In genomic region chr6:141491684-141492083, GRCh38 we compare ENCODE assay signal across 18 cellular contexts.
DNase-seq lines count a peak whose midpoint lies in the region; ATAC-seq, FAIRE-seq and TF ChIP-seq lines count a peak whose summit lies in the region.
"Had no signal": no experiment of that assay in that cellular context is flagged by ENCODE, and none has a peak within 500 bp of the region (broad histone marks: within the 10 kb centered on the region; RNA-seq: fewer than 3 reads in every experiment).

No MANE protein-coding gene starts in this region.

- peak overlapping the region in 1 of 2 experiments; percentile 8; a peak in 1 of 4 replicates for H3K4me3 ChIP-seq in SK-N-SH (ENCODE audit: low read depth in 2 of 2, low read length in 1 of 2)
- no peak overlapping the region for H3K4me3 ChIP-seq in IMR-90 (ENCODE audit: insufficient read depth, low read depth, low read length)
- H3K4me3 ChIP-seq in K562 = no peak overlapping the region
- H3K4me3 ChIP-seq: A549, BLaER1 had no signal

- no peak for TF ChIP-seq RAD21 in SK-N-SH (IDR thresholded peaks at IDR 0.05; ENCODE audit: low read length)
- TF ChIP-seq RAD21 in IMR-90 (IDR thresholded peaks at IDR 0.05; ENCODE audit: low read length) = no peak
- no peak for TF ChIP-seq RAD21 in K562 (CRISPR knock-in tag; conservative IDR thresholded peaks at IDR 0.05 in 1 of 2, IDR thresholded peaks at IDR 0.05 in 1 of 2)

- CTCF ChIA-PET in SK-N-SH (lab: Yijun Ruan, JAX) = no interaction called here
- CTCF ChIA-PET in IMR-90 (lab: Yijun Ruan, JAX) = no interaction called here
- CTCF ChIA-PET in K562 (lab: Yijun Ruan, JAX; ENCODE audit: low intra/inter-chr PET ratio) = no interaction called here

- H3K9me3 ChIP-seq in SK-N-SH (no peaks in the 10 kb centered on the region), IMR-90 (ENCODE audit: control insufficient read depth, insufficient read depth, low read length) (no peaks in the 10 kb centered on the region), K562 (replicated peaks; ENCODE audit: control insufficient read depth, insufficient read depth, low read depth, low read length) (no peaks in the 10 kb centered on the region)
- H3K9me3 ChIP-seq: A549 had no signal

- TF ChIP-seq CTCF in SK-N-SH (IDR thresholded peaks at IDR 0.05) (no peak), IMR-90 (conservative IDR thresholded peaks at IDR 0.05; ENCODE audit: low read depth, low read length) (no peak), K562 (IDR thresholded peaks at IDR 0.05 in 2 of 3, conservative IDR thresholded peaks at IDR 0.05 in 1 of 3; ENCODE audit: insufficient read depth in 2 of 3, low read depth in 1 of 3, low read length in 3 of 3) (no peak)

- no peak for DNase-seq in SK-N-SH
- no peak for DNase-seq in IMR-90
- DNase-seq in K562 (ENCODE audit: extremely low read depth in 1 of 4, low spot score in 3 of 4) = no peak
- no peak for DNase-seq in NCI-H2081 treated with DMSO at 0.1 percent for 48 hours (lab: John Stamatoyannopoulos, UW)
- DNase-seq in putamen (ENCODE audit: low spot score) = no peak
- DNase-seq: CD4-positive, alpha-beta memory T cell; DMS153; DMS79; GF-D8; GOT3; H7; HFFc6 had no signal

- H3K9ac ChIP-seq in SK-N-SH (no peak overlapping the region), IMR-90 (ENCODE audit: low read depth, low read length) (no peak overlapping the region), K562 (ENCODE audit: insufficient read depth in 1 of 2, low read depth in 2 of 2, low read length in 2 of 2) (no peak overlapping the region)
- H3K9ac ChIP-seq: BLaER1 had no signal

- H3K56ac ChIP-seq in IMR-90 (ENCODE audit: extremely low read depth, insufficient read depth, low read length) = no peak overlapping the region

- no peak overlapping the region for H2BK20ac ChIP-seq in IMR-90 (ENCODE audit: low read depth, low read length)

- H3K4me2 ChIP-seq in SK-N-SH = peak overlapping the region; percentile 43; the same call in 1 of the 2 replicates
- no peak overlapping the region for H3K4me2 ChIP-seq in IMR-90 (ENCODE audit: low read depth, low read length)
- no peak overlapping the region for H3K4me2 ChIP-seq in K562 (ENCODE audit: insufficient read depth, low read length)
- H3K4me2 ChIP-seq: A549, BLaER1 had no signal

- BruUV-seq in IMR-90 (replicated peaks; lab: Mats Ljungman, UMichigan) (no TSS peak), K562 (replicated peaks; lab: Mats Ljungman, UMichigan) (no TSS peak)

- H3F3A ChIP-seq in SK-N-SH (replicated peaks; ENCODE audit: insufficient read depth) = peaks cover 8% of the 10 kb centered on the region

- no peak for FAIRE-seq in K562 (lab: Jason Lieb, UNC)
- FAIRE-seq: A549 had no signal

- no peaks in the 10 kb centered on the region for H3K79me1 ChIP-seq in IMR-90 (ENCODE audit: low read depth in 1 of 2, low read length in 2 of 2)

- H2BK5ac ChIP-seq in IMR-90 (ENCODE audit: low read depth, low read length, poor library complexity, severe bottlenecking) = no peak overlapping the region

- H3K27ac ChIP-seq in SK-N-SH (ENCODE audit: low read depth in 2 of 2, low read length in 1 of 2) (no peak overlapping the region), IMR-90 (ENCODE audit: insufficient read depth, low read length) (no peak overlapping the region), K562 (ENCODE audit: extremely low read depth, low read depth, low read length) (no peak overlapping the region)
- H3K27ac ChIP-seq: 22Rv1, A549, BLaER1 had no signal

- ATAC-seq in SK-N-SH treated with all-trans-retinoic acid at 6 μM for 48 hours (no peak), IMR-90 (ENCODE audit: low read depth) (no peak), K562 (no peak), HG02623 (IDR thresholded peaks at IDR 0.05; ENCODE audit: unreplicated experiment) (no peak)
- ATAC-seq: A549, HCT116 had no signal

- H4K91ac ChIP-seq in IMR-90 (ENCODE audit: insufficient read depth, low read depth, low read length) = no peak overlapping the region

- no peak overlapping the region for H3K14ac ChIP-seq in IMR-90 (replicated peaks; ENCODE audit: low read depth, low read length)

- no peak for TF ChIP-seq EP300 in SK-N-SH (IDR thresholded peaks at IDR 0.05; ENCODE audit: borderline replicate concordance in 1 of 2, low read depth in 1 of 2, low read length in 1 of 2)
- TF ChIP-seq EP300 in K562 (IDR thresholded peaks at IDR 0.05; ENCODE audit: low read length) = no peak

- no peak overlapping the region for H2BK120ac ChIP-seq in IMR-90 (ENCODE audit: low read depth, low read length)

- no peaks in the 10 kb centered on the region for H3K79me2 ChIP-seq in SK-N-SH (ENCODE audit: insufficient read depth)
- H3K79me2 ChIP-seq in K562 (ENCODE audit: control insufficient read depth, insufficient read depth, low read length) = no peaks in the 10 kb centered on the region

- no peak for TF ChIP-seq POLR2A in IMR-90 (IDR thresholded peaks at IDR 0.05; ENCODE audit: low read depth, low read length)
- no peak for TF ChIP-seq POLR2A in K562 (conservative IDR thresholded peaks at IDR 0.05)

- no peaks in the 10 kb centered on the region for H3K27me3 ChIP-seq in SK-N-SH (ENCODE audit: insufficient read depth)
- no peaks in the 10 kb centered on the region for H3K27me3 ChIP-seq in IMR-90 (ENCODE audit: control insufficient read depth, insufficient read depth, low read length)
- no peaks in the 10 kb centered on the region; a peak in 1 of 5 replicates for H3K27me3 ChIP-seq in K562 (ENCODE audit: control insufficient read depth in 2 of 2, insufficient read depth in 2 of 2, low read length in 2 of 2)
- H3K27me3 ChIP-seq: BLaER1 had no signal

- no peak overlapping the region for H3K18ac ChIP-seq in IMR-90 (ENCODE audit: low read depth, low read length)

- no peak overlapping the region for H3K23ac ChIP-seq in IMR-90 (ENCODE audit: low read depth, low read length)

- H3K36me3 ChIP-seq in SK-N-SH (replicated peaks in 1 of 2; ENCODE audit: control insufficient read depth in 1 of 2, insufficient read depth in 2 of 2, low read length in 1 of 2) = no peaks in the 10 kb centered on the region
- no peaks in the 10 kb centered on the region for H3K36me3 ChIP-seq in IMR-90 (ENCODE audit: control insufficient read depth, insufficient read depth, low read length)
- no peaks in the 10 kb centered on the region for H3K36me3 ChIP-seq in K562 (ENCODE audit: control insufficient read depth, insufficient read depth, low read length)
- H3K36me3 ChIP-seq: BLaER1 had no signal

- H4K5ac ChIP-seq in IMR-90 (ENCODE audit: low read depth, low read length) = no peak overlapping the region

- no peaks in the 10 kb centered on the region for H3K9me2 ChIP-seq in SK-N-SH

- H3K4ac ChIP-seq in IMR-90 (ENCODE audit: low read depth, low read length) = no peak overlapping the region

- H2AFZ ChIP-seq in SK-N-SH (ENCODE audit: low read depth) (peak overlapping the region; percentile 38; the same call in 1 of the 2 replicates), IMR-90 (replicated peaks; ENCODE audit: low read length, poor library complexity) (no peak overlapping the region), K562 (ENCODE audit: low read depth, low read length) (no peak overlapping the region)

- no peaks in the 10 kb centered on the region; the same call in 1 of the 2 replicates for H3K9me1 ChIP-seq in IMR-90 (ENCODE audit: insufficient read depth, low read length)
- H3K9me1 ChIP-seq in K562 (ENCODE audit: control insufficient read depth, insufficient read depth, low read length) = no peaks in the 10 kb centered on the region

- no peaks in the 10 kb centered on the region for H4K20me1 ChIP-seq in SK-N-SH (ENCODE audit: insufficient read depth)
- H4K20me1 ChIP-seq in IMR-90 (ENCODE audit: insufficient read depth, low read length) = no peaks in the 10 kb centered on the region
- H4K20me1 ChIP-seq in K562 (replicated peaks; ENCODE audit: control insufficient read depth, insufficient read depth, low read length) = no peaks in the 10 kb centered on the region
- H4K20me1 ChIP-seq: BLaER1 had no signal

- dilution Hi-C loops in IMR-90 (cut with HindIII; ENCODE audit: low sequenced_read_pairs, unreplicated experiment) = no loop called here

- POLR2A ChIA-PET in SK-N-SH (lab: Yijun Ruan, JAX) (no interaction called here), IMR-90 (lab: Charles Lee; ENCODE audit: unreplicated experiment) (no interaction called here), K562 (lab: Yijun Ruan, JAX) (no interaction called here)

- no peak overlapping the region for H2AK5ac ChIP-seq in IMR-90 (ENCODE audit: low read depth, low read length)

- no peak overlapping the region for H4K8ac ChIP-seq in IMR-90 (ENCODE audit: low read depth in 2 of 2, low read length in 2 of 2)

- H3K4me1 ChIP-seq in SK-N-SH (ENCODE audit: control insufficient read depth in 1 of 2, insufficient read depth in 2 of 2, low read depth in 1 of 2, low read length in 1 of 2) (no peaks in the 10 kb centered on the region; a peak in 1 of 4 replicates), IMR-90 (ENCODE audit: control insufficient read depth, insufficient read depth, low read length) (peaks cover 4% of the 10 kb centered on the region; the same call in 1 of the 2 replicates), K562 (replicated peaks in 1 of 2; ENCODE audit: control insufficient read depth in 2 of 2, insufficient read depth in 2 of 2, low read length in 2 of 2) (no peaks in the 10 kb centered on the region)
- H3K4me1 ChIP-seq: A549 had no signal

- H2BK15ac ChIP-seq in IMR-90 (ENCODE audit: low read depth, low read length) = no peak overlapping the region

- H2AK9ac ChIP-seq in IMR-90 (replicated peaks; ENCODE audit: low read depth, low read length, poor library complexity) = no peak overlapping the region

- in situ Hi-C loops in IMR-90 (cut with MboI; ENCODE audit: low sequenced_read_pairs) (no loop called here), K562 (cut with MboI) (no loop called here)

- intact Hi-C loops in IMR-90 (cut with micrococcal nuclease) = no loop called here
- intact Hi-C loops in K562 (cut with micrococcal nuclease) = no loop called here

TF ChIP-seq in SK-N-SH, 30 proteins besides CTCF, POLR2A, EP300 and RAD21 (continues in another document):
- TF ChIP-seq SIN3A (IDR thresholded peaks at IDR 0.05; ENCODE audit: borderline replicate concordance, low read depth, low read length) (no peak), NFIC (IDR thresholded peaks at IDR 0.05; ENCODE audit: borderline replicate concordance) (no peak), RFX5 (IDR thresholded peaks at IDR 0.05; ENCODE audit: low read length) (no peak)

TF ChIP-seq in SK-N-SH treated with all-trans-retinoic acid at 6 μM for 48 hours, 23 proteins besides CTCF, POLR2A, EP300 and RAD21 (continues in another document):
- TF ChIP-seq ZC3H10 (CRISPR knock-in tag; IDR thresholded peaks at IDR 0.05) (no peak), ZFP30 (CRISPR knock-in tag; IDR thresholded peaks at IDR 0.05) (no peak), OSR1 (CRISPR knock-in tag; IDR thresholded peaks at IDR 0.05) (no peak), PPARA (CRISPR knock-in tag; IDR thresholded peaks at IDR 0.05; ENCODE audit: borderline replicate concordance) (no peak)

TF ChIP-seq in IMR-90, 13 proteins besides CTCF, POLR2A, EP300 and RAD21:
- TF ChIP-seq MAZ (IDR thresholded peaks at IDR 0.05; ENCODE audit: borderline replicate concordance, low read depth, low read length) (no peak), CEBPB (IDR thresholded peaks at IDR 0.05; ENCODE audit: low read depth, low read length) (peak; percentile 61; the same call in 1 of the 2 replicates)

TF ChIP-seq in K562, 482 proteins besides CTCF, POLR2A, EP300 and RAD21 (continues in another document):
- no peak for TF ChIP-seq CEBPG (CRISPR knock-in tag; IDR thresholded peaks at IDR 0.05)
- TF ChIP-seq CEBPG (tag; conservative IDR thresholded peaks at IDR 0.05 in 1 of 2, IDR thresholded peaks at IDR 0.05 in 1 of 2) = peak in 1 of 2 experiments; percentile 15; a peak in 1 of 4 replicates
